Comparison of ENCODE assay signal across 30 cellular contexts in the genomic region with DNA sequence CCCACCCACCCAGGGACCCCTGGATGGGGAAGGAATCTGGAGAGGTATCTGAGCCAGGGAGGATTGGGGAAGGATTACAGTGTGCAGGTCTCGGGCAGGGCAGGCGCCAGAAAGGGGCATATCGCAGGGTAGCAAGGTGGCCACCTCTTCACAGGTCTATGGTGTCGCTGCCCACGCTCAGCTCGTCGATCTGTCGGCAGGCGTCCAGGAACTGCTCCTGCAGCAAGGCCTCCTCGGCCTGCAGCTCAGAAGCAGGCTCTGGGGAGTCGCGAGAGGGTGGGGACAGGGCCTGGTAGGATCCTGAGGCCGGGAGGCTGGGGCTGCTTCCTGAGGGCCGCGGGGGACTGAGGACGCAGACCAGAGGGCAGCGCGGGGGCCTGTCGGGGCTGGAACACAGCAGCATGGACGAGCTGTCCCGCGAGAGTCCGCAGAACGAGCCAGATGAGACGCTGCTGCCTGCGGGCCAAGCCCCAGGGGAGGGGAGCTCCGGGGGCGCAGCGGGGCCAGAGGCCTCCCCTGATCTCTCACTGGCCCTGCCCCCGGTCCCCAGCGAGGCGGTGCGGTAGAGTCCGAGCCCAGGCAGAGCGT. TPM values are rescaled to one million over a fixed set of nuclear protein-coding genes. Genes with fewer than 3 reads are reported as not detected.
DNase-seq lines count a peak whose midpoint lies in the region; ATAC-seq and TF ChIP-seq lines count a peak whose summit lies in the region.
"Had no signal": no experiment of that assay in that cellular context is flagged by ENCODE, and none has a peak within 500 bp of the region (broad histone marks: within the 10 kb centered on the region; RNA-seq: fewer than 3 reads in every experiment).

No MANE protein-coding gene starts in this region.

- peaks cover 0 to 3% of the 10 kb centered on the region in 2 donors for H3K36me3 Mint-ChIP-seq in activated T-cell treated with anti-CD3 and anti-CD28 coated beads, Interleukin-2, amount 50 U/mL, for 72 hours (ENCODE audit: insufficient read depth in 2 of 2)
- H3K36me3 Mint-ChIP-seq in activated T-cell treated with anti-CD3 and anti-CD28 coated beads, Interleukin-2, amount 50 U/mL, for 24 hours (ENCODE audit: low read depth): no peaks in the 10 kb centered on the region
- H3K36me3 Mint-ChIP-seq in CD4-positive, CD25-positive, alpha-beta regulatory T cell: no peaks in the 10 kb centered on the region
- H3K36me3 Mint-ChIP-seq in central memory CD8-positive, alpha-beta T cell (ENCODE audit: insufficient read depth): no peaks in the 10 kb centered on the region
- H3K36me3 Mint-ChIP-seq in osteocyte (ENCODE audit: unreplicated experiment): no peaks in the 10 kb centered on the region
- H3K36me3 Mint-ChIP-seq: activated CD8-positive, alpha-beta memory T cell treated with anti-CD3 and anti-CD28 coated beads, Interleukin-2, amount 10 ng/mL, durations not matched to agents 7 days and 5 days; naive thymus-derived CD4-positive, alpha-beta T cell had no signal

- H3K27me3 ChIP-seq in CD4-positive, CD25-positive, alpha-beta regulatory T cell (ENCODE audit: control insufficient read depth, insufficient read depth, low read length): peaks cover 18% of the 10 kb centered on the region
- H3K27me3 ChIP-seq: MG63, ovary, SJCRH30 had no signal

- H3K4me3 ChIP-seq in CD4-positive, CD25-positive, alpha-beta regulatory T cell (ENCODE audit: low read depth, low read length): no peak overlapping the region
- H3K4me3 ChIP-seq: GM12878, MG63, ovary, SJCRH30 had no signal

- no peaks in the 10 kb centered on the region for H3K9me3 Mint-ChIP-seq in activated T-cell treated with anti-CD3 and anti-CD28 coated beads, Interleukin-2, amount 50 U/mL, for 72 hours
- H3K9me3 Mint-ChIP-seq in activated T-cell treated with anti-CD3 and anti-CD28 coated beads, Interleukin-2, amount 50 U/mL, for 24 hours: no peaks in the 10 kb centered on the region
- peaks cover 0 to 6% (median 0%) of the 10 kb centered on the region in 7 donors for H3K9me3 Mint-ChIP-seq in CD4-positive, CD25-positive, alpha-beta regulatory T cell
- H3K9me3 Mint-ChIP-seq in central memory CD8-positive, alpha-beta T cell: no peaks in the 10 kb centered on the region
- no peaks in the 10 kb centered on the region for H3K9me3 Mint-ChIP-seq in osteocyte (ENCODE audit: unreplicated experiment)
- H3K9me3 Mint-ChIP-seq: activated CD4-positive, alpha-beta T cell treated with anti-CD3 and anti-CD28 coated beads, Interleukin-2, amount 10 ng/mL, durations not matched to agents 24 days and 14 days; activated naive CD4-positive, alpha-beta T cell treated with anti-CD3 and anti-CD28 coated beads, Interleukin-2, amount 50 U/mL, for 72 hours; naive thymus-derived CD4-positive, alpha-beta T cell had no signal

- TF ChIP-seq POLR2A in erythroblast (IDR thresholded peaks at IDR 0.05; ENCODE audit: low read length): no peak

- H3K9me3 ChIP-seq in CD4-positive, CD25-positive, alpha-beta regulatory T cell (ENCODE audit: control insufficient read depth in 2 of 2, low read length in 2 of 2): no peaks in the 10 kb centered on the region
- H3K9me3 ChIP-seq: left lung, MG63, ovary, SJCRH30, upper lobe of left lung had no signal

- peak overlapping the region; percentile 4 to 24 for H3K4me3 Mint-ChIP-seq in activated T-cell treated with anti-CD3 and anti-CD28 coated beads, Interleukin-2, amount 50 U/mL, for 72 hours
- H3K4me3 Mint-ChIP-seq in activated T-cell treated with anti-CD3 and anti-CD28 coated beads, Interleukin-2, amount 50 U/mL, for 24 hours: no peak overlapping the region
- peak overlapping the region in 3 of 4 donors; percentile 41 to 64 (median 63) for H3K4me3 Mint-ChIP-seq in CD4-positive, CD25-positive, alpha-beta regulatory T cell
- peak overlapping the region; percentile 37 for H3K4me3 Mint-ChIP-seq in central memory CD8-positive, alpha-beta T cell
- no peak overlapping the region for H3K4me3 Mint-ChIP-seq in osteocyte (ENCODE audit: unreplicated experiment)
- H3K4me3 Mint-ChIP-seq: activated CD4-positive, alpha-beta T cell treated with anti-CD3 and anti-CD28 coated beads, Interleukin-2, amount 10 ng/mL, durations not matched to agents 24 days and 14 days; activated CD8-positive, alpha-beta memory T cell treated with anti-CD3 and anti-CD28 coated beads, Interleukin-2, amount 10 ng/mL, durations not matched to agents 7 days and 5 days had no signal

- no peaks in the 10 kb centered on the region for H3K36me3 ChIP-seq in CD4-positive, CD25-positive, alpha-beta regulatory T cell (ENCODE audit: control insufficient read depth, insufficient read depth, low read length)
- H3K36me3 ChIP-seq: left lung, MG63, ovary, SJCRH30, upper lobe of left lung, WERI-Rb-1 had no signal

- no peak for TF ChIP-seq CTCF in osteocyte (IDR thresholded peaks at IDR 0.05)

- no peak for DNase-seq in activated T-cell treated with anti-CD3 and anti-CD28 coated beads, Interleukin-2, amount 50 U/mL, for 72 hours
- DNase-seq in activated T-cell treated with anti-CD3 and anti-CD28 coated beads, Interleukin-2, amount 50 U/mL, for 24 hours: no peak
- DNase-seq in CD4-positive, CD25-positive, alpha-beta regulatory T cell: no peak
- DNase-seq in central memory CD8-positive, alpha-beta T cell (ENCODE audit: low spot score in 2 of 2): no peak
- peak; percentile 82 for DNase-seq in osteocyte (ENCODE audit: extremely low spot score, unreplicated experiment)
- no peak for DNase-seq in central memory CD4-positive, alpha-beta T cell
- no peak for DNase-seq in pons (ENCODE audit: low spot score)
- no peak for DNase-seq in erythroblast (lab: John Stamatoyannopoulos, UW)
- DNase-seq: activated CD8-positive, alpha-beta memory T cell treated with anti-CD3 and anti-CD28 coated beads, Interleukin-2, amount 10 ng/mL, durations not matched to agents 7 days and 5 days; effector memory CD4-positive, alpha-beta T cell; foreskin fibroblast; hippocampal formation; KBM-7; MG63; NCI-H1105 treated with DMSO at 0.1 percent for 48 hours; NCI-H2029 treated with DMSO at 0.1 percent for 48 hours; ovary; SJCRH30; small intestine; stimulated activated CD4-positive, alpha-beta T cell treated with anti-CD3 and anti-CD28 coated beads, Interleukin-1b, Interleukin-23, amount 100 ng/mL, for 48 hours; stimulated activated CD8-positive, alpha-beta memory T cell treated with anti-CD3 and anti-CD28 coated beads, Interleukin-4, amount 100 ng/mL, for 48 hours; WERI-Rb-1 had no signal

- H3K4me1 ChIP-seq in CD4-positive, CD25-positive, alpha-beta regulatory T cell (ENCODE audit: control insufficient read depth, insufficient read depth, low read length, poor library complexity, severe bottlenecking): peaks cover 14% of the 10 kb centered on the region

- H3K27ac ChIP-seq in CD4-positive, CD25-positive, alpha-beta regulatory T cell (ENCODE audit: insufficient read depth, low read length, poor library complexity, severe bottlenecking): no peak overlapping the region
- H3K27ac ChIP-seq: coronary artery, left lung, ovary, SJCRH30, upper lobe of left lung, WERI-Rb-1 had no signal

- ATAC-seq in activated T-cell treated with anti-CD3 and anti-CD28 coated beads, Interleukin-2, amount 50 U/mL, for 72 hours (replicated peaks in 1 of 2): no peak
- ATAC-seq in CD4-positive, CD25-positive, alpha-beta regulatory T cell (ENCODE audit: low read depth in 2 of 2): no peak
- ATAC-seq in central memory CD8-positive, alpha-beta T cell (replicated peaks; ENCODE audit: extremely low read depth, poor library complexity, severe bottlenecking): no peak
- ATAC-seq: GM12878, left lung had no signal

- H3K27me3 Mint-ChIP-seq in activated T-cell treated with anti-CD3 and anti-CD28 coated beads, Interleukin-2, amount 50 U/mL, for 72 hours (ENCODE audit: low read depth): peaks cover 56% of the 10 kb centered on the region
- H3K27me3 Mint-ChIP-seq in activated T-cell treated with anti-CD3 and anti-CD28 coated beads, Interleukin-2, amount 50 U/mL, for 24 hours: peaks cover 23% of the 10 kb centered on the region
- H3K27me3 Mint-ChIP-seq in CD4-positive, CD25-positive, alpha-beta regulatory T cell: peaks cover 50% of the 10 kb centered on the region
- peaks cover 56% of the 10 kb centered on the region for H3K27me3 Mint-ChIP-seq in central memory CD8-positive, alpha-beta T cell
- peaks cover 39% of the 10 kb centered on the region for H3K27me3 Mint-ChIP-seq in osteocyte (ENCODE audit: unreplicated experiment)

- no peaks in the 10 kb centered on the region for H3K4me1 Mint-ChIP-seq in activated T-cell treated with anti-CD3 and anti-CD28 coated beads, Interleukin-2, amount 50 U/mL, for 72 hours (ENCODE audit: low read depth)
- H3K4me1 Mint-ChIP-seq in activated T-cell treated with anti-CD3 and anti-CD28 coated beads, Interleukin-2, amount 50 U/mL, for 24 hours (ENCODE audit: low read depth): peaks cover 6% of the 10 kb centered on the region
- peaks cover 0 to 11% (median 7%) of the 10 kb centered on the region in 4 donors for H3K4me1 Mint-ChIP-seq in CD4-positive, CD25-positive, alpha-beta regulatory T cell
- no peaks in the 10 kb centered on the region for H3K4me1 Mint-ChIP-seq in central memory CD8-positive, alpha-beta T cell
- no peaks in the 10 kb centered on the region for H3K4me1 Mint-ChIP-seq in osteocyte (ENCODE audit: unreplicated experiment)

- no peak overlapping the region for H3K27ac Mint-ChIP-seq in activated T-cell treated with anti-CD3 and anti-CD28 coated beads, Interleukin-2, amount 50 U/mL, for 72 hours
- no peak overlapping the region for H3K27ac Mint-ChIP-seq in activated T-cell treated with anti-CD3 and anti-CD28 coated beads, Interleukin-2, amount 50 U/mL, for 24 hours
- H3K27ac Mint-ChIP-seq in CD4-positive, CD25-positive, alpha-beta regulatory T cell: no peak overlapping the region
- H3K27ac Mint-ChIP-seq in central memory CD8-positive, alpha-beta T cell (ENCODE audit: low read depth): no peak overlapping the region
- no peak overlapping the region for H3K27ac Mint-ChIP-seq in osteocyte (ENCODE audit: unreplicated experiment)
- H3K27ac Mint-ChIP-seq: activated CD4-positive, alpha-beta T cell treated with anti-CD3 and anti-CD28 coated beads, Interleukin-2, amount 10 ng/mL, durations not matched to agents 24 days and 14 days; activated CD8-positive, alpha-beta memory T cell treated with anti-CD3 and anti-CD28 coated beads, Interleukin-2, amount 10 ng/mL, durations not matched to agents 7 days and 5 days; activated naive CD4-positive, alpha-beta T cell treated with anti-CD3 and anti-CD28 coated beads, Interleukin-2, amount 50 U/mL, for 72 hours; naive thymus-derived CD4-positive, alpha-beta T cell had no signal

RNA-seq across cellular contexts. Expression of gene RBM28, which starts 7.1 kb away (rescaled TPM):
- total RNA-seq in activated T-cell treated with anti-CD3 and anti-CD28 coated beads, Interleukin-2, amount 50 U/mL, for 72 hours: 10 to 100 TPM; 38.9 to 52.3 TPM
- total RNA-seq in CD4-positive, CD25-positive, alpha-beta regulatory T cell: 28.3 TPM
- 1 to 10 TPM; 2.0 to 8.1 (median 6.6) TPM for polyA plus RNA-seq in CD4-positive, CD25-positive, alpha-beta regulatory T cell
- 45.6 and 46.1 TPM in 2 replicates for total RNA-seq in osteocyte

RNA-seq across cellular contexts. Expression of gene PRRT4, which starts 10.7 kb away (rescaled TPM):
- under 1 TPM; 0.14 to 0.70 TPM for total RNA-seq in activated T-cell treated with anti-CD3 and anti-CD28 coated beads, Interleukin-2, amount 50 U/mL, for 72 hours
- 0.42 TPM for total RNA-seq in CD4-positive, CD25-positive, alpha-beta regulatory T cell
- under 1 TPM in 1 of 4 donors, not detected in 3; 0.06 TPM for polyA plus RNA-seq in CD4-positive, CD25-positive, alpha-beta regulatory T cell
- total RNA-seq in osteocyte: 0.44 and 0.54 TPM in 2 replicates
- total RNA-seq: GM12878, HT1080 had no signal
- polyA plus RNA-seq: GM12878 had no signal

RNA-seq across cellular contexts. Expression of gene IMPDH1, which starts 59.0 kb away (rescaled TPM):
- 10 to 100 TPM; 39.5 to 41.3 TPM for total RNA-seq in activated T-cell treated with anti-CD3 and anti-CD28 coated beads, Interleukin-2, amount 50 U/mL, for 72 hours
- 48.2 TPM for total RNA-seq in CD4-positive, CD25-positive, alpha-beta regulatory T cell
- 10 to 100 TPM; 27.2 to 43.5 (median 32.4) TPM for polyA plus RNA-seq in CD4-positive, CD25-positive, alpha-beta regulatory T cell
- total RNA-seq in osteocyte: 33.5 and 36.2 TPM in 2 replicates

Comparison
In these comparisons a context has a peak if more than half of its experiments do, and no peak if none do; other contexts are left out.
1. H3K4me3 Mint-ChIP-seq: peak in activated T-cell treated with anti-CD3 and anti-CD28 coated beads, Interleukin-2, amount 50 U/mL, for 72 hours (2 of 2), CD4-positive, CD25-positive, alpha-beta regulatory T cell (3 of 4) and central memory CD8-positive, alpha-beta T cell (single experiment); none in activated T-cell treated with anti-CD3 and anti-CD28 coated beads, Interleukin-2, amount 50 U/mL, for 24 hours (single experiment) and osteocyte (single experiment).